1 cellular context compared by ENCODE assay signal in genomic region chr16:85393674-85394510, GRCh38.
TF ChIP-seq lines count a peak whose summit lies in the region.

No MANE protein-coding gene starts in this region.

TF ChIP-seq in HepG2, 621 proteins besides CTCF, POLR2A, EP300 and RAD21 (continued from another document and continues in another):
- TF ChIP-seq ZHX2 (IDR thresholded peaks at IDR 0.05; ENCODE audit: low read depth) (no peak), ZHX2 (CRISPR knock-in tag; IDR thresholded peaks at IDR 0.05; ENCODE audit: borderline replicate concordance) (no peak), ZNF280D (CRISPR knock-in tag; IDR thresholded peaks at IDR 0.05) (no peak), ZFAT (CRISPR knock-in tag; conservative IDR thresholded peaks at IDR 0.05) (no peak), CENPBD1 (CRISPR knock-in tag; IDR thresholded peaks at IDR 0.05; ENCODE audit: borderline replicate concordance, low read depth) (no peak), NCOA5 (CRISPR knock-in tag; IDR thresholded peaks at IDR 0.05) (no peak), SRF (IDR thresholded peaks at IDR 0.05; ENCODE audit: low read depth, low read length) (no peak), HNRNPL (IDR thresholded peaks at IDR 0.05; ENCODE audit: low read depth, low read length) (no peak), GTF3A (CRISPR knock-in tag; conservative IDR thresholded peaks at IDR 0.05) (no peak), EZH2 (conservative IDR thresholded peaks at IDR 0.05; ENCODE audit: low read depth, low read length) (no peak), ZNF552 (CRISPR knock-in tag; IDR thresholded peaks at IDR 0.05; ENCODE audit: borderline replicate concordance) (no peak), ZNF839 (CRISPR knock-in tag; IDR thresholded peaks at IDR 0.05; ENCODE audit: borderline replicate concordance) (no peak), AGO1 (IDR thresholded peaks at IDR 0.05; ENCODE audit: low read depth, low read length, poor library complexity, severe bottlenecking) (peak; percentile 29), FIP1L1 (IDR thresholded peaks at IDR 0.05; ENCODE audit: borderline replicate concordance, insufficient read depth, low read depth, low read length) (no peak), ZNF431 (CRISPR knock-in tag; IDR thresholded peaks at IDR 0.05; ENCODE audit: borderline replicate concordance, low read depth) (no peak), IKZF4 (CRISPR knock-in tag; IDR thresholded peaks at IDR 0.05; ENCODE audit: borderline replicate concordance, low read depth, not compliant biosample characterization) (no peak), MYC (CRISPR knock-in tag; IDR thresholded peaks at IDR 0.05; ENCODE audit: borderline replicate concordance) (0 out of 2 replicates have a peak, but pooled peaks have one; percentile 44), SNAPC4 (CRISPR knock-in tag; IDR thresholded peaks at IDR 0.05) (no peak), KDM3A (CRISPR knock-in tag; IDR thresholded peaks at IDR 0.05; ENCODE audit: low read depth) (no peak), ZBTB7A (CRISPR knock-in tag; IDR thresholded peaks at IDR 0.05) (peak; percentile 34; the same call in 1 of the 2 replicates), ZNF367 (CRISPR knock-in tag; IDR thresholded peaks at IDR 0.05; ENCODE audit: borderline replicate concordance) (no peak), ZBTB33 (CRISPR knock-in tag; IDR thresholded peaks at IDR 0.05) (peak; percentile 81), ZNF432 (CRISPR knock-in tag; IDR thresholded peaks at IDR 0.05; ENCODE audit: borderline replicate concordance) (no peak), ZFX (CRISPR knock-in tag; IDR thresholded peaks at IDR 0.05; ENCODE audit: low read depth) (peak; percentile 42; the same call in 1 of the 2 replicates), ZNF275 (CRISPR knock-in tag; IDR thresholded peaks at IDR 0.05; ENCODE audit: borderline replicate concordance) (no peak), AKAP8 (CRISPR knock-in tag; IDR thresholded peaks at IDR 0.05) (no peak), IRF1 (CRISPR knock-in tag; IDR thresholded peaks at IDR 0.05; ENCODE audit: low read depth) (no peak), ZNF260 (CRISPR knock-in tag; IDR thresholded peaks at IDR 0.05; ENCODE audit: borderline replicate concordance, low read depth) (no peak), ARID2 (CRISPR knock-in tag; IDR thresholded peaks at IDR 0.05; ENCODE audit: borderline replicate concordance) (no peak), ZNF501 (CRISPR knock-in tag; IDR thresholded peaks at IDR 0.05) (peak; percentile 49; the same call in 1 of the 2 replicates), GABPB1 (CRISPR knock-in tag; IDR thresholded peaks at IDR 0.05) (peak; percentile 56; the same call in 1 of the 2 replicates), ZNF768 (CRISPR knock-in tag; IDR thresholded peaks at IDR 0.05) (peak; percentile 44; the same call in 1 of the 2 replicates), ZNF510 (CRISPR knock-in tag; IDR thresholded peaks at IDR 0.05; ENCODE audit: low read depth) (no peak), TERF1 (CRISPR knock-in tag; IDR thresholded peaks at IDR 0.05) (no peak), SP4 (CRISPR knock-in tag; IDR thresholded peaks at IDR 0.05) (0 out of 2 replicates have a peak, but pooled peaks have one; percentile 37), SYNCRIP (IDR thresholded peaks at IDR 0.05; ENCODE audit: insufficient read depth, low read depth, low read length) (no peak), KLF12 (CRISPR knock-in tag; IDR thresholded peaks at IDR 0.05; ENCODE audit: borderline replicate concordance) (0 out of 2 replicates have a peak, but pooled peaks have one; percentile 59), PTBP1 (IDR thresholded peaks at IDR 0.05; ENCODE audit: low read depth, low read length, poor library complexity, severe bottlenecking) (peak; percentile 64), XRCC5 (optimal IDR thresholded peaks at IDR 0.05; ENCODE audit: low read length) (peak; percentile 84), YEATS2 (CRISPR knock-in tag; IDR thresholded peaks at IDR 0.05; ENCODE audit: borderline replicate concordance) (no peak)
